Comparison of ENCODE assay signal across 8 cellular contexts in the genomic region with DNA sequence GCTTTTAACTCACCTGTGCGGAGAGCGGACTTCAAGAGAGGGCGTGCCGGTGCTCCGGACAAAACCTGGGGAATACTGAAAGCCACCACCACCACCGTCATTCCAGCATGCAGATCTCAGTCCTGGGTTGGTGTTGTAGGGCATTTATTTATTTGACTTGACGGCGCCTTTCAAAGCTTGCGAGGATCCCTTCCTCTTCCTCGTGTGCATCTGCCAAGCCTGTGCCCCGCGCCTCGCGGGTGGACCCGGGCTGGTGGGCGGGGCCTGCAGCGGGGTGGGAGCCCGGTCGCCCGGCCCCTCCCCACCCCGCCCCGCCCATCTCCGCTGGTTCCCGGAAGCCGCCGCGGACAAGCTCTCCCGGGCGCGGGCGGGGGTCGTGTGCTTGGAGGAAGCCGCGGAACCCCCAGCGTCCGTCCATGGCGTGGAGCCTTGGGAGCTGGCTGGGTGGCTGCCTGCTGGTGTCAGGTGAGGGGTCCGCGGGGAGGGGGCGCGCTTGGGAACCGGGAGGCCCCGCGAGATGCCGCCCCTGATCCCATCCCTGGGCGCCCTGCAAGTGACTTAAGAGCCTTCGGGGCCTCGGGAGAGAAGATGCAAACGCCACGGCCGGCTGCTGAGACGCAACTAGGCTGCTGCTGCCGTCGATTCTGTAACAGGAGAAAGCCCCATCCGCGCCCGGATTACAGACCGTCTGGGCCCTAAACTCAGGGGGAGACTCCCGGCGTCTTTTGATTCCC.
DNase-seq lines count a peak whose midpoint lies in the region; ATAC-seq and TF ChIP-seq lines count a peak whose summit lies in the region.

A gene (plus strand): TSS at position 318 of the 734 bp plus-strand sequence. CDS start 99 bp downstream, at position 417.

- ATAC-seq in HG03442 (IDR thresholded peaks at IDR 0.05; ENCODE audit: unreplicated experiment) (peak; percentile 41), memory B cell (ENCODE audit: low read depth) (peak; percentile 61)

- no peaks in the 10 kb centered on the region for H3K27me3 Mint-ChIP-seq in memory B cell

- in situ Hi-C loops in ACHN (cut with HindIII; ENCODE audit: low pct_ligation_motif_present, low pct_unique_long_range_greater_than_20kb, low sequenced_read_pairs) = no loop called here
- in situ Hi-C loops in GM18951 (cut with MboI; ENCODE audit: low sequenced_read_pairs, unreplicated experiment) = no loop called here

- DNase-seq in ACHN (peak; percentile 53), NOMO-1 (lab: John Stamatoyannopoulos, UW; ENCODE audit: unreplicated experiment in 2 of 2) (peak; percentile 63 to 76), memory B cell (ENCODE audit: low spot score in 2 of 2) (peak; percentile 55 to 66)
- peak; percentile 87 for DNase-seq in activated CD8-positive, alpha-beta memory T cell treated with anti-CD3 and anti-CD28 coated beads for 24 hours
- DNase-seq in effector CD8-positive, alpha-beta T cell (lab: John Stamatoyannopoulos, UW) = peak; percentile 72
- DNase-seq in stimulated activated CD8-positive, alpha-beta memory T cell treated with anti-CD3 and anti-CD28 coated beads, Interleukin-12 subunit alpha, Interleukin-12 subunit beta, amount 100 ng/mL, for 1 hour (ENCODE audit: low read depth) = peak; percentile 55

- no peaks in the 10 kb centered on the region for H3K9me3 Mint-ChIP-seq in memory B cell

- peak within 1 kb of the TSS; percentile 99 for H3K4me3 Mint-ChIP-seq in memory B cell

- peaks cover 3% of the 10 kb centered on the region for H3K36me3 Mint-ChIP-seq in memory B cell

- TF ChIP-seq POLR2A in GM18951 (IDR thresholded peaks at IDR 0.05; ENCODE audit: extremely low read depth, insufficient read depth, insufficient read length) = peak; percentile 71

- H3K4me1 Mint-ChIP-seq in memory B cell = peaks cover 36% of the 10 kb centered on the region

- peak within 1 kb of the TSS; percentile 96 for H3K27ac Mint-ChIP-seq in memory B cell

Comparison
In these comparisons a context has a peak if more than half of its experiments do, and no peak if none do; other contexts are left out.
1. Peak in every context shown above with its lines: DNase-seq and ATAC-seq.